Comparison of ENCODE assay signal across 1 cellular context in the genomic region with DNA sequence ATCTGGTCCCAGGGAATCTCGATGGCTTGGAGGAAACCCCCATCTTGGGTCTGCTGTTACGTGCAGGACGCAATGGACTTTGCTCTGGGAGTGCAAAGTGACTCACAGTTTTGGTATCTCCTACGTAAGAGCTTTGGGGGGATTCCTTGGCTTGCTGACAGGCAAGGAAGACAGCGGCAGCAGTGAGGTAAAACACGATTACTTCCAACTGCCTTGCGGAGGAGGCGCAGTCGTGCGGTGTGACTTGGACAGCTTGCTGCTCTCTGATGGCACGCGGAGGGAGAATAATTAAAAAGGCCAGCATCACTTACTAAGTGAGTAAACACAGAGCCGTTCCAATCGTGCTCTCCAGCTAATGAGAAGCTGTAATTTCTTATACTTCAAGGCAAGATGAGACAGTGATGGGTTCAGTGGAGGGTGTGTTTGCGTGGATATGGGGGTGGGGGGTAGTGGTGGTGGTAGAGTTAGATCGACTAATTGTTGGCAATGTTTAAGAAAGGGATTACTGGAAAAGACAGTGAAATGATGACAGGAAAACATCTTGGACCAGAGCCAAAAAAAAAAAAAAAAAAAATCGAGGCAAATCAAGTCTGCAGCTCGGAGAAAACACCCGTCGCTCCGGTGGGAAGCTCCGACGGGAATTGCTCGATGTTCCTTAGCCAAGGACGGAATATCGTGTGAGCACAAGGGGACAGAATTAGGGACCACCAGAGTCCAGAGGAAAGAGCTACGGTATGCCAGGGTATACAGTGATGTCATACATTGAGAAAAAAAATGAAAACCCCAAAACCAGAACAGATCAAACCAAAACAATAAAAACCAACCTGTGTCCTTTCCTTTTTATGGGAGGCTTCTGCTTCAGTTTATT.
TF ChIP-seq lines count a peak whose summit lies in the region.

No MANE protein-coding gene starts in this region.

TF ChIP-seq in HEK293, 187 proteins besides CTCF, POLR2A, EP300 and RAD21 (continued from another document and continues in another):
- TF ChIP-seq TRIM28 (IDR thresholded peaks at IDR 0.05; ENCODE audit: borderline replicate concordance, low read length) (peak; percentile 27; the same call in 1 of the 2 replicates), EGR2 (tag by site-specific recombination; IDR thresholded peaks at IDR 0.05; ENCODE audit: low read depth) (no peak), ZNF302 (tag by site-specific recombination; IDR thresholded peaks at IDR 0.05; ENCODE audit: low read depth) (no peak), ZNF138 (tag by site-specific recombination; IDR thresholded peaks at IDR 0.05; ENCODE audit: borderline replicate concordance) (no peak), ZNF221 (tag by site-specific recombination; IDR thresholded peaks at IDR 0.05; ENCODE audit: borderline replicate concordance) (no peak), ZNF629 (tag by site-specific recombination; IDR thresholded peaks at IDR 0.05) (peak; percentile 88), ZNF354C (tag by site-specific recombination; IDR thresholded peaks at IDR 0.05; ENCODE audit: borderline replicate concordance, low read depth) (no peak), WT1 (tag by site-specific recombination; IDR thresholded peaks at IDR 0.05) (peak; percentile 72), ZNF169 (tag by site-specific recombination; IDR thresholded peaks at IDR 0.05) (no peak), ZNF621 (tag by site-specific recombination; IDR thresholded peaks at IDR 0.05) (no peak), ZNF600 (tag by site-specific recombination; IDR thresholded peaks at IDR 0.05) (peak; percentile 76; the same call in 1 of the 2 replicates), KLF8 (tag by site-specific recombination; IDR thresholded peaks at IDR 0.05) (no peak), GLI2 (tag by site-specific recombination; IDR thresholded peaks at IDR 0.05; ENCODE audit: borderline replicate concordance, low read depth) (no peak), GLIS1 (tag by site-specific recombination; IDR thresholded peaks at IDR 0.05) (peak; percentile 91), YY1 (tag by site-specific recombination; IDR thresholded peaks at IDR 0.05) (no peak), MYNN (tag by site-specific recombination; IDR thresholded peaks at IDR 0.05; ENCODE audit: borderline replicate concordance) (no peak), ZFP69B (tag by site-specific recombination; IDR thresholded peaks at IDR 0.05) (peak; percentile 49; the same call in 1 of the 2 replicates), ZNF660 (tag by site-specific recombination; IDR thresholded peaks at IDR 0.05) (peak; percentile 74), ZSCAN30 (tag by site-specific recombination; IDR thresholded peaks at IDR 0.05) (no peak), ZNF654 (tag by site-specific recombination; IDR thresholded peaks at IDR 0.05; ENCODE audit: low read depth) (no peak), ZEB2 (tag by site-specific recombination; IDR thresholded peaks at IDR 0.05) (no peak), SP2 (tag by site-specific recombination; IDR thresholded peaks at IDR 0.05) (no peak), ZFHX2 (tag by site-specific recombination; conservative IDR thresholded peaks at IDR 0.05) (no peak)
- TF ChIP-seq, protein P1, sequence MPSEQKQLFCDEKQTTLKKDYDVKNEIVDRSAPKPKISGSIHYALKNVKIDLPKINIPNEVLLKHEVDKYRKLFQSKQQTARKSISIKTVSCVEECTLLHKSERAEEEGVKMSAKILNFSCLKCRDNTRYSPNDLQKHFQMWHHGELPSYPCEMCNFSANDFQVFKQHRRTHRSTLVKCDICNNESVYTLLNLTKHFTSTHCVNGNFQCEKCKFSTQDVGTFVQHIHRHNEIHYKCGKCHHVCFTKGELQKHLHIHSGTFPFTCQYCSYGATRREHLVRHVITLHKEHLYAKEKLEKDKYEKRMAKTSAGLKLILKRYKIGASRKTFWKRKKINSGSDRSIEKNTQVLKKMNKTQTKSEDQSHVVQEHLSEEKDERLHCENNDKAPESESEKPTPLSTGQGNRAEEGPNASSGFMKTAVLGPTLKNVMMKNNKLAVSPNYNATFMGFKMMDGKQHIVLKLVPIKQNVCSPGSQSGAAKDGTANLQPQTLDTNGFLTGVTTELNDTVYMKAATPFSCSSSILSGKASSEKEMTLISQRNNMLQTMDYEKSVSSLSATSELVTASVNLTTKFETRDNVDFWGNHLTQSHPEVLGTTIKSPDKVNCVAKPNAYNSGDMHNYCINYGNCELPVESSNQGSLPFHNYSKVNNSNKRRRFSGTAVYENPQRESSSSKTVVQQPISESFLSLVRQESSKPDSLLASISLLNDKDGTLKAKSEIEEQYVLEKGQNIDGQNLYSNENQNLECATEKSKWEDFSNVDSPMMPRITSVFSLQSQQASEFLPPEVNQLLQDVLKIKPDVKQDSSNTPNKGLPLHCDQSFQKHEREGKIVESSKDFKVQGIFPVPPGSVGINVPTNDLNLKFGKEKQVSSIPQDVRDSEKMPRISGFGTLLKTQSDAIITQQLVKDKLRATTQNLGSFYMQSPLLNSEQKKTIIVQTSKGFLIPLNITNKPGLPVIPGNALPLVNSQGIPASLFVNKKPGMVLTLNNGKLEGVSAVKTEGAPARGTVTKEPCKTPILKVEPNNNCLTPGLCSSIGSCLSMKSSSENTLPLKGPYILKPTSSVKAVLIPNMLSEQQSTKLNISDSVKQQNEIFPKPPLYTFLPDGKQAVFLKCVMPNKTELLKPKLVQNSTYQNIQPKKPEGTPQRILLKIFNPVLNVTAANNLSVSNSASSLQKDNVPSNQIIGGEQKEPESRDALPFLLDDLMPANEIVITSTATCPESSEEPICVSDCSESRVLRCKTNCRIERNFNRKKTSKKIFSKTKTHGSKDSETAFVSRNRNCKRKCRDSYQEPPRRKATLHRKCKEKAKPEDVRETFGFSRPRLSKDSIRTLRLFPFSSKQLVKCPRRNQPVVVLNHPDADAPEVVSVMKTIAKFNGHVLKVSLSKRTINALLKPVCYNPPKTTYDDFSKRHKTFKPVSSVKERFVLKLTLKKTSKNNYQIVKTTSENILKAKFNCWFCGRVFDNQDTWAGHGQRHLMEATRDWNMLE (tag by site-specific recombination; conservative IDR thresholded peaks at IDR 0.05; ENCODE audit: low read depth): no peak
- TF ChIP-seq, protein P2, sequence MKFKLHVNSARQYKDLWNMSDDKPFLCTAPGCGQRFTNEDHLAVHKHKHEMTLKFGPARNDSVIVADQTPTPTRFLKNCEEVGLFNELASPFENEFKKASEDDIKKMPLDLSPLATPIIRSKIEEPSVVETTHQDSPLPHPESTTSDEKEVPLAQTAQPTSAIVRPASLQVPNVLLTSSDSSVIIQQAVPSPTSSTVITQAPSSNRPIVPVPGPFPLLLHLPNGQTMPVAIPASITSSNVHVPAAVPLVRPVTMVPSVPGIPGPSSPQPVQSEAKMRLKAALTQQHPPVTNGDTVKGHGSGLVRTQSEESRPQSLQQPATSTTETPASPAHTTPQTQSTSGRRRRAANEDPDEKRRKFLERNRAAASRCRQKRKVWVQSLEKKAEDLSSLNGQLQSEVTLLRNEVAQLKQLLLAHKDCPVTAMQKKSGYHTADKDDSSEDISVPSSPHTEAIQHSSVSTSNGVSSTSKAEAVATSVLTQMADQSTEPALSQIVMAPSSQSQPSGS (tag by site-specific recombination; IDR thresholded peaks at IDR 0.05; ENCODE audit: low read depth): peak; percentile 91
- TF ChIP-seq, protein P3, sequence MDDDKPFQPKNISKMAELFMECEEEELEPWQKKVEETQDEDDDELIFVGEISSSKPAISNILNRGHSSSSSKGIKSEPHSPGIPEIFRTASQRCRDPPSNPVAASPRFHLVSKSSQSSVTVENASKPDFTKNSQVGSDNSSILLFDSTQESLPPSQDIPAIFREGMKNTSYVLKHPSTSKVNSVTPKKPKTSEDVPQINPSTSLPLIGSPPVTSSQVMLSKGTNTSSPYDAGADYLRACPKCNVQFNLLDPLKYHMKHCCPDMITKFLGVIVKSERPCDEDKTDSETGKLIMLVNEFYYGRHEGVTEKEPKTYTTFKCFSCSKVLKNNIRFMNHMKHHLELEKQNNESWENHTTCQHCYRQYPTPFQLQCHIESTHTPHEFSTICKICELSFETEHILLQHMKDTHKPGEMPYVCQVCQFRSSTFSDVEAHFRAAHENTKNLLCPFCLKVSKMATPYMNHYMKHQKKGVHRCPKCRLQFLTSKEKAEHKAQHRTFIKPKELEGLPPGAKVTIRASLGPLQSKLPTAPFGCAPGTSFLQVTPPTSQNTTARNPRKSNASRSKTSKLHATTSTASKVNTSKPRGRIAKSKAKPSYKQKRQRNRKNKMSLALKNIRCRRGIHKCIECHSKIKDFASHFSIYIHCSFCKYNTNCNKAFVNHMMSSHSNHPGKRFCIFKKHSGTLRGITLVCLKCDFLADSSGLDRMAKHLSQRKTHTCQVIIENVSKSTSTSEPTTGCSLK (tag by site-specific recombination; IDR thresholded peaks at IDR 0.05): no peak
- TF ChIP-seq, protein P4, sequence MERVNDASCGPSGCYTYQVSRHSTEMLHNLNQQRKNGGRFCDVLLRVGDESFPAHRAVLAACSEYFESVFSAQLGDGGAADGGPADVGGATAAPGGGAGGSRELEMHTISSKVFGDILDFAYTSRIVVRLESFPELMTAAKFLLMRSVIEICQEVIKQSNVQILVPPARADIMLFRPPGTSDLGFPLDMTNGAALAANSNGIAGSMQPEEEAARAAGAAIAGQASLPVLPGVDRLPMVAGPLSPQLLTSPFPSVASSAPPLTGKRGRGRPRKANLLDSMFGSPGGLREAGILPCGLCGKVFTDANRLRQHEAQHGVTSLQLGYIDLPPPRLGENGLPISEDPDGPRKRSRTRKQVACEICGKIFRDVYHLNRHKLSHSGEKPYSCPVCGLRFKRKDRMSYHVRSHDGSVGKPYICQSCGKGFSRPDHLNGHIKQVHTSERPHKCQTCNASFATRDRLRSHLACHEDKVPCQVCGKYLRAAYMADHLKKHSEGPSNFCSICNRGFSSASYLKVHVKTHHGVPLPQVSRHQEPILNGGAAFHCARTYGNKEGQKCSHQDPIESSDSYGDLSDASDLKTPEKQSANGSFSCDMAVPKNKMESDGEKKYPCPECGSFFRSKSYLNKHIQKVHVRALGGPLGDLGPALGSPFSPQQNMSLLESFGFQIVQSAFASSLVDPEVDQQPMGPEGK (tag by site-specific recombination; IDR thresholded peaks at IDR 0.05): no peak; the same call in none of the 2 replicates
- TF ChIP-seq, protein P5, sequence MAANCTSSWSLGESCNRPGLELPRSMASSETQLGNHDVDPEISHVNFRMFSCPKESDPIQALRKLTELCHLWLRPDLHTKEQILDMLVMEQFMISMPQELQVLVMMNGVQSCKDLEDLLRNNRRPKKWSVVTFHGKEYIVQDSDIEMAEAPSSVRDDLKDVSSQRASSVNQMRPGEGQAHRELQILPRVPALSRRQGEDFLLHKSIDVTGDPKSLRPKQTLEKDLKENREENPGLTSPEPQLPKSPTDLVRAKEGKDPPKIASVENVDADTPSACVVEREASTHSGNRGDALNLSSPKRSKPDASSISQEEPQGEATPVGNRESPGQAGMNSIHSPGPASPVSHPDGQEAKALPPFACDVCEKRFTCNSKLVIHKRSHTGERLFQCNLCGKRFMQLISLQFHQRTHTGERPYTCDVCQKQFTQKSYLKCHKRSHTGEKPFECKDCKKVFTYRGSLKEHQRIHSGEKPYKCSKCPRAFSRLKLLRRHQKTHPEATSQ (tag by site-specific recombination; IDR thresholded peaks at IDR 0.05): no peak
- TF ChIP-seq, protein P6, sequence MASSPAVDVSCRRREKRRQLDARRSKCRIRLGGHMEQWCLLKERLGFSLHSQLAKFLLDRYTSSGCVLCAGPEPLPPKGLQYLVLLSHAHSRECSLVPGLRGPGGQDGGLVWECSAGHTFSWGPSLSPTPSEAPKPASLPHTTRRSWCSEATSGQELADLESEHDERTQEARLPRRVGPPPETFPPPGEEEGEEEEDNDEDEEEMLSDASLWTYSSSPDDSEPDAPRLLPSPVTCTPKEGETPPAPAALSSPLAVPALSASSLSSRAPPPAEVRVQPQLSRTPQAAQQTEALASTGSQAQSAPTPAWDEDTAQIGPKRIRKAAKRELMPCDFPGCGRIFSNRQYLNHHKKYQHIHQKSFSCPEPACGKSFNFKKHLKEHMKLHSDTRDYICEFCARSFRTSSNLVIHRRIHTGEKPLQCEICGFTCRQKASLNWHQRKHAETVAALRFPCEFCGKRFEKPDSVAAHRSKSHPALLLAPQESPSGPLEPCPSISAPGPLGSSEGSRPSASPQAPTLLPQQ (tag by site-specific recombination; IDR thresholded peaks at IDR 0.05): peak; percentile 78
- TF ChIP-seq, protein P7, sequence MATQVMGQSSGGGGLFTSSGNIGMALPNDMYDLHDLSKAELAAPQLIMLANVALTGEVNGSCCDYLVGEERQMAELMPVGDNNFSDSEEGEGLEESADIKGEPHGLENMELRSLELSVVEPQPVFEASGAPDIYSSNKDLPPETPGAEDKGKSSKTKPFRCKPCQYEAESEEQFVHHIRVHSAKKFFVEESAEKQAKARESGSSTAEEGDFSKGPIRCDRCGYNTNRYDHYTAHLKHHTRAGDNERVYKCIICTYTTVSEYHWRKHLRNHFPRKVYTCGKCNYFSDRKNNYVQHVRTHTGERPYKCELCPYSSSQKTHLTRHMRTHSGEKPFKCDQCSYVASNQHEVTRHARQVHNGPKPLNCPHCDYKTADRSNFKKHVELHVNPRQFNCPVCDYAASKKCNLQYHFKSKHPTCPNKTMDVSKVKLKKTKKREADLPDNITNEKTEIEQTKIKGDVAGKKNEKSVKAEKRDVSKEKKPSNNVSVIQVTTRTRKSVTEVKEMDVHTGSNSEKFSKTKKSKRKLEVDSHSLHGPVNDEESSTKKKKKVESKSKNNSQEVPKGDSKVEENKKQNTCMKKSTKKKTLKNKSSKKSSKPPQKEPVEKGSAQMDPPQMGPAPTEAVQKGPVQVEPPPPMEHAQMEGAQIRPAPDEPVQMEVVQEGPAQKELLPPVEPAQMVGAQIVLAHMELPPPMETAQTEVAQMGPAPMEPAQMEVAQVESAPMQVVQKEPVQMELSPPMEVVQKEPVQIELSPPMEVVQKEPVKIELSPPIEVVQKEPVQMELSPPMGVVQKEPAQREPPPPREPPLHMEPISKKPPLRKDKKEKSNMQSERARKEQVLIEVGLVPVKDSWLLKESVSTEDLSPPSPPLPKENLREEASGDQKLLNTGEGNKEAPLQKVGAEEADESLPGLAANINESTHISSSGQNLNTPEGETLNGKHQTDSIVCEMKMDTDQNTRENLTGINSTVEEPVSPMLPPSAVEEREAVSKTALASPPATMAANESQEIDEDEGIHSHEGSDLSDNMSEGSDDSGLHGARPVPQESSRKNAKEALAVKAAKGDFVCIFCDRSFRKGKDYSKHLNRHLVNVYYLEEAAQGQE (tag by site-specific recombination; IDR thresholded peaks at IDR 0.05): 0 out of 2 replicates have a peak, but pooled peaks have one; percentile 29
